Comparison of ENCODE assay signal across 1 cellular context in the genomic region with DNA sequence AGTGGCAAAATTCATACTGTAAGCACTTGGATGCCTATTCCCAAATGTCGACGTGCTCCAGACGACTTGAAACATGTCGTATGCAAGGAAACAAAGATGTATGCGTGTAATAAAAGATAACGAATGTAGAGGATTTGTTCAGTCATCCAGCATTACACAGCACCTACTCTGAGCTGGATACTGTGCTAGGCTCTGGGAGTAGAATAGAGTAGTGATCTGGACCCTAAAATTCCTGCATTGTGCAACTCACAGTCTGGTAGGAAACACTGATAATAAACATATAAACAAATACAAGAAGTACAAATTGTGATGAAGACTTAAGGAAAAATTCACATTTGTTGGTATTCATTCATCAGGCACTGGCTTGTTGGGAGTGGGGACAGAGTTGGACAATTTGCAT.
TF ChIP-seq lines count a peak whose summit lies in the region.

No MANE protein-coding gene starts in this region.

TF ChIP-seq in WTC11, 78 proteins besides CTCF, POLR2A, EP300 and RAD21 (continued from another document):
- TF ChIP-seq ELF4 (CRISPR knock-in tag; IDR thresholded peaks at IDR 0.05; ENCODE audit: low read depth) (no peak), SMAD3 (CRISPR knock-in tag; IDR thresholded peaks at IDR 0.05; ENCODE audit: borderline replicate concordance) (no peak), NFE2L1 (CRISPR knock-in tag; IDR thresholded peaks at IDR 0.05) (no peak)
- TF ChIP-seq, protein P1, sequence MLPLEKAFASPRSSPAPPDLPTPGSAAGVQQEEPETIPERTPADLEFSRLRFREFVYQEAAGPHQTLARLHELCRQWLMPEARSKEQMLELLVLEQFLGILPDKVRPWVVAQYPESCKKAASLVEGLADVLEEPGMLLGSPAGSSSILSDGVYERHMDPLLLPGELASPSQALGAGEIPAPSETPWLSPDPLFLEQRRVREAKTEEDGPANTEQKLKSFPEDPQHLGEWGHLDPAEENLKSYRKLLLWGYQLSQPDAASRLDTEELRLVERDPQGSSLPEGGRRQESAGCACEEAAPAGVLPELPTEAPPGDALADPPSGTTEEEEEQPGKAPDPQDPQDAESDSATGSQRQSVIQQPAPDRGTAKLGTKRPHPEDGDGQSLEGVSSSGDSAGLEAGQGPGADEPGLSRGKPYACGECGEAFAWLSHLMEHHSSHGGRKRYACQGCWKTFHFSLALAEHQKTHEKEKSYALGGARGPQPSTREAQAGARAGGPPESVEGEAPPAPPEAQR (CRISPR knock-in tag; IDR thresholded peaks at IDR 0.05) = no peak
- TF ChIP-seq, protein P2, sequence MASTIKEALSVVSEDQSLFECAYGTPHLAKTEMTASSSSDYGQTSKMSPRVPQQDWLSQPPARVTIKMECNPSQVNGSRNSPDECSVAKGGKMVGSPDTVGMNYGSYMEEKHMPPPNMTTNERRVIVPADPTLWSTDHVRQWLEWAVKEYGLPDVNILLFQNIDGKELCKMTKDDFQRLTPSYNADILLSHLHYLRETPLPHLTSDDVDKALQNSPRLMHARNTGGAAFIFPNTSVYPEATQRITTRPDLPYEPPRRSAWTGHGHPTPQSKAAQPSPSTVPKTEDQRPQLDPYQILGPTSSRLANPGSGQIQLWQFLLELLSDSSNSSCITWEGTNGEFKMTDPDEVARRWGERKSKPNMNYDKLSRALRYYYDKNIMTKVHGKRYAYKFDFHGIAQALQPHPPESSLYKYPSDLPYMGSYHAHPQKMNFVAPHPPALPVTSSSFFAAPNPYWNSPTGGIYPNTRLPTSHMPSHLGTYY (CRISPR knock-in tag; IDR thresholded peaks at IDR 0.05) = no peak
- TF ChIP-seq, protein P3, sequence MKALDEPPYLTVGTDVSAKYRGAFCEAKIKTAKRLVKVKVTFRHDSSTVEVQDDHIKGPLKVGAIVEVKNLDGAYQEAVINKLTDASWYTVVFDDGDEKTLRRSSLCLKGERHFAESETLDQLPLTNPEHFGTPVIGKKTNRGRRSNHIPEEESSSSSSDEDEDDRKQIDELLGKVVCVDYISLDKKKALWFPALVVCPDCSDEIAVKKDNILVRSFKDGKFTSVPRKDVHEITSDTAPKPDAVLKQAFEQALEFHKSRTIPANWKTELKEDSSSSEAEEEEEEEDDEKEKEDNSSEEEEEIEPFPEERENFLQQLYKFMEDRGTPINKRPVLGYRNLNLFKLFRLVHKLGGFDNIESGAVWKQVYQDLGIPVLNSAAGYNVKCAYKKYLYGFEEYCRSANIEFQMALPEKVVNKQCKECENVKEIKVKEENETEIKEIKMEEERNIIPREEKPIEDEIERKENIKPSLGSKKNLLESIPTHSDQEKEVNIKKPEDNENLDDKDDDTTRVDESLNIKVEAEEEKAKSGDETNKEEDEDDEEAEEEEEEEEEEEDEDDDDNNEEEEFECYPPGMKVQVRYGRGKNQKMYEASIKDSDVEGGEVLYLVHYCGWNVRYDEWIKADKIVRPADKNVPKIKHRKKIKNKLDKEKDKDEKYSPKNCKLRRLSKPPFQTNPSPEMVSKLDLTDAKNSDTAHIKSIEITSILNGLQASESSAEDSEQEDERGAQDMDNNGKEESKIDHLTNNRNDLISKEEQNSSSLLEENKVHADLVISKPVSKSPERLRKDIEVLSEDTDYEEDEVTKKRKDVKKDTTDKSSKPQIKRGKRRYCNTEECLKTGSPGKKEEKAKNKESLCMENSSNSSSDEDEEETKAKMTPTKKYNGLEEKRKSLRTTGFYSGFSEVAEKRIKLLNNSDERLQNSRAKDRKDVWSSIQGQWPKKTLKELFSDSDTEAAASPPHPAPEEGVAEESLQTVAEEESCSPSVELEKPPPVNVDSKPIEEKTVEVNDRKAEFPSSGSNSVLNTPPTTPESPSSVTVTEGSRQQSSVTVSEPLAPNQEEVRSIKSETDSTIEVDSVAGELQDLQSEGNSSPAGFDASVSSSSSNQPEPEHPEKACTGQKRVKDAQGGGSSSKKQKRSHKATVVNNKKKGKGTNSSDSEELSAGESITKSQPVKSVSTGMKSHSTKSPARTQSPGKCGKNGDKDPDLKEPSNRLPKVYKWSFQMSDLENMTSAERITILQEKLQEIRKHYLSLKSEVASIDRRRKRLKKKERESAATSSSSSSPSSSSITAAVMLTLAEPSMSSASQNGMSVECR (CRISPR knock-in tag; IDR thresholded peaks at IDR 0.05; ENCODE audit: borderline replicate concordance) = no peak
